ENCODE assay signal across 8 cellular contexts in the genomic region with DNA sequence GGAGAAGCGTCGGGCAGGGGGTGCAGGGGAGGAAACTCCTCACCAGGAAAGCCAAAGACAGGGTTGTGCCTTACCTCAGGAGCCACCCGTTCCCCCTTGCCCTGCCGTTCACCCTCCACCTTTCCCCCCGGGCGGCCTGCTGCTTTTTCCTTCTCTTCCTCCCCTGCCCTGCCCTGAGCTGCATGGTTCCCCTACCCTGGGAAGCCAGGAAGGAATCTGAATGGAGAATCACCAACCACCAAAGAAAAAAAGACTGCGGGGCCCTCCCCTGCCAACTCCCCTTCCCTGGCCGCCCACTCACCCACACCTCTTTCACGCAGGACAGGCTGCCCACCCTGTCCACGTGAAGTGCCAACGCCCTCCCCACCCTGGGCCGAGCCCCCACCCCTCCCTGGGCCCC. TPM values are rescaled to one million over a fixed set of nuclear protein-coding genes. Genes with fewer than 3 reads are reported as not detected.
DNase-seq lines count a peak whose midpoint lies in the region; ATAC-seq, FAIRE-seq and TF ChIP-seq lines count a peak whose summit lies in the region.

No MANE protein-coding gene starts in this region.

- POLR2A ChIA-PET in CD8-positive, alpha-beta memory T cell (lab: Charles Lee): interaction anchor here (0.8 to 2.2 kb wide), 9 partner anchors 9 to 265 kb away, joined by 3 to 28 read pairs (median 5); a partner anchor contains a TSS
- POLR2A ChIA-PET in GM12878 (lab: Charles Lee): interaction anchor here (0.7 to 1.5 kb wide), 8 partner anchors 9 to 263 kb away, joined by 3 to 10 read pairs (median 4); a partner anchor contains a TSS

- peaks cover 0 to 4% of the 10 kb centered on the region in 2 donors for H3K27me3 Mint-ChIP-seq in CD8-positive, alpha-beta memory T cell
- H3K27me3 Mint-ChIP-seq in stimulated activated naive CD8-positive, alpha-beta T cell treated with anti-CD3 and anti-CD28 coated beads, Interleukin-15, amount 100 ng/mL, for 72 hours: no peaks in the 10 kb centered on the region

- H3K36me3 Mint-ChIP-seq in CD8-positive, alpha-beta memory T cell: peaks cover 0 to 46% (median 7%) of the 10 kb centered on the region in 3 donors

- in situ Hi-C loops in GM12878 (cut with MboI): no loop called here

- no peaks in the 10 kb centered on the region for H3K9me3 Mint-ChIP-seq in CD8-positive, alpha-beta memory T cell
- H3K9me3 Mint-ChIP-seq in stimulated activated naive CD8-positive, alpha-beta T cell treated with anti-CD3 and anti-CD28 coated beads, Interleukin-15, amount 100 ng/mL, for 72 hours: peaks cover 0 to 9% of the 10 kb centered on the region in 2 donors

- TF ChIP-seq EP300 in GM12878 (IDR thresholded peaks at IDR 0.05; ENCODE audit: borderline replicate concordance in 1 of 2, control insufficient read depth in 1 of 2, low read depth in 2 of 2, low read length in 2 of 2): no peak

- WGBS in GM12878 (ENCODE audit: insufficient coverage, insufficient replicate concordance, low lambda C conversion rate, missing lambda C conversion rate): 3% methylated on average over 4 of the region's 12 CpGs
- 5% methylated on average over 10 of the region's 12 CpGs for WGBS in right lobe of liver (ENCODE audit: insufficient coverage, low coverage, low lambda C conversion rate, missing lambda C conversion rate)

- no peak for TF ChIP-seq RAD21 in GM12878 (IDR thresholded peaks at IDR 0.05; ENCODE audit: insufficient read depth, low read depth, low read length)

- TF ChIP-seq POLR2A in GM12878 (IDR thresholded peaks at IDR 0.05; ENCODE audit: low read depth, low read length): no peak
- TF ChIP-seq POLR2A in right lobe of liver (IDR thresholded peaks at IDR 0.05): no peak

- no TSS peak for BruUV-seq in GM12878 (replicated peaks; lab: Mats Ljungman, UMichigan)

- peaks cover 43% of the 10 kb centered on the region for H3K79me2 ChIP-seq in GM12878 (ENCODE audit: control insufficient read depth, insufficient read depth, low read length)

- RAD21 ChIA-PET in GM12878 (lab: Charles Lee; ENCODE audit: unreplicated experiment): interaction anchor here (0.9 to 1.7 kb wide), 6 partner anchors 13 to 185 kb away, joined by 3 to 6 read pairs (median 4); a partner anchor contains a TSS

- peak overlapping the region; percentile 87 for H3K4me2 ChIP-seq in GM12878 (ENCODE audit: control insufficient read depth, insufficient read depth)

- no peak overlapping the region for H2AFZ ChIP-seq in GM12878 (ENCODE audit: control insufficient read depth, low read depth, low read length)

- peak overlapping the region; percentile 71 for H3K4me3 ChIP-seq in CD8-positive, alpha-beta memory T cell (ENCODE audit: low read length)
- H3K4me3 ChIP-seq in GM12878 (peak overlapping the region; percentile 77; the same call in 1 of the 2 replicates), right lobe of liver (peak overlapping the region; percentile 88 to 98 (median 97))

- no peaks in the 10 kb centered on the region for H3K9me3 ChIP-seq in CD8-positive, alpha-beta memory T cell (ENCODE audit: low read length)
- no peaks in the 10 kb centered on the region for H3K9me3 ChIP-seq in GM12878 (replicated peaks; ENCODE audit: control insufficient read depth, insufficient read depth, low read length)
- H3K9me3 ChIP-seq in right lobe of liver: no peaks in the 10 kb centered on the region

- ATAC-seq in GM12878: peak; percentile 16
- no peak for ATAC-seq in right lobe of liver
- no peak for ATAC-seq in stimulated activated naive CD8-positive, alpha-beta T cell treated with anti-CD3 and anti-CD28 coated beads, Interleukin-15, amount 100 ng/mL, for 72 hours
- no peak for ATAC-seq in GM21825 (IDR thresholded peaks at IDR 0.05; ENCODE audit: unreplicated experiment)
- ATAC-seq in HG03175 (IDR thresholded peaks at IDR 0.05; ENCODE audit: unreplicated experiment): no peak

- no peaks in the 10 kb centered on the region for H4K20me1 ChIP-seq in GM12878 (ENCODE audit: control insufficient read depth, insufficient read depth)

- H3K9ac ChIP-seq in GM12878 (ENCODE audit: control insufficient read depth, insufficient read depth, low read length): peak overlapping the region; percentile 99

- H3K36me3 ChIP-seq in CD8-positive, alpha-beta memory T cell (ENCODE audit: insufficient read depth, low read length): peaks cover 14% of the 10 kb centered on the region
- H3K36me3 ChIP-seq in GM12878 (ENCODE audit: control insufficient read depth in 2 of 2, insufficient read depth in 2 of 2, low read length in 1 of 2) (peaks cover 0 to 8% of the 10 kb centered on the region in 2 experiments; a peak in 1 of 4 replicates), right lobe of liver (no peaks in the 10 kb centered on the region)

- H3K4me1 ChIP-seq in CD8-positive, alpha-beta memory T cell (ENCODE audit: insufficient read depth, low read length): peaks cover 47% of the 10 kb centered on the region
- H3K4me1 ChIP-seq in GM12878 (ENCODE audit: control insufficient read depth, insufficient read depth, low read length): peaks cover 8% of the 10 kb centered on the region
- H3K4me1 ChIP-seq in right lobe of liver: peaks cover 0 to 41% (median 15%) of the 10 kb centered on the region in 4 donors

- no peaks in the 10 kb centered on the region for H3K27me3 ChIP-seq in CD8-positive, alpha-beta memory T cell (ENCODE audit: insufficient read depth, low read length, poor library complexity, severe bottlenecking)
- H3K27me3 ChIP-seq in GM12878 (replicated peaks in 1 of 2; ENCODE audit: control insufficient read depth in 2 of 2, insufficient read depth in 2 of 2, low read length in 1 of 2) (no peaks in the 10 kb centered on the region), right lobe of liver (no peaks in the 10 kb centered on the region)

- peak overlapping the region; percentile 88 to 97 (median 94) for H3K4me3 Mint-ChIP-seq in CD8-positive, alpha-beta memory T cell
- peak overlapping the region; percentile 88 to 90 for H3K4me3 Mint-ChIP-seq in stimulated activated naive CD8-positive, alpha-beta T cell treated with anti-CD3 and anti-CD28 coated beads, Interleukin-15, amount 100 ng/mL, for 72 hours

- H3K27ac Mint-ChIP-seq in CD8-positive, alpha-beta memory T cell: peak overlapping the region; percentile 77 to 100 (median 100)
- peak overlapping the region; percentile 100 for H3K27ac Mint-ChIP-seq in stimulated activated naive CD8-positive, alpha-beta T cell treated with anti-CD3 and anti-CD28 coated beads, Interleukin-15, amount 100 ng/mL, for 72 hours

- CTCF ChIA-PET in CD8-positive, alpha-beta memory T cell (lab: Charles Lee): interaction anchor here (0.7 to 1.7 kb wide), 8 partner anchors 9 to 184 kb away, joined by 3 to 4 read pairs (median 4); a partner anchor contains a TSS
- CTCF ChIA-PET in GM12878 (lab: Yijun Ruan, JAX): interaction anchor here (0.8 to 1.7 kb wide), 5 partner anchors 11 to 164 kb away, joined by 3 to 7 read pairs (median 4); no protein-coding TSS in a partner anchor

- no peak for FAIRE-seq in GM12878 (lab: Jason Lieb, UNC)

- DNase-seq in CD8-positive, alpha-beta memory T cell: peak in 2 of 5 donors; percentile 32 to 55
- DNase-seq in OCI-M1 (lab: John Stamatoyannopoulos, UW) (peak; percentile 24), GM12878 (ENCODE audit: low read depth, low spot score) (no peak), right lobe of liver (peak in 1 of 3 donors; percentile 23), GOT3 (lab: John Stamatoyannopoulos, UW) (no peak)
- DNase-seq in stimulated activated naive CD8-positive, alpha-beta T cell treated with anti-CD3 and anti-CD28 coated beads, Interleukin-15, amount 100 ng/mL, for 72 hours: peak; percentile 34 to 52

- intact Hi-C loops in GM12878 (cut with micrococcal nuclease; ENCODE audit: unreplicated experiment) (loop anchor here (10.0 kb wide), 1 partner anchor 165 kb away; no protein-coding TSS in a partner anchor), right lobe of liver (cut with DNase I) (no loop called here)

- H3K4me1 Mint-ChIP-seq in CD8-positive, alpha-beta memory T cell: peaks cover 45 to 57% (median 54%) of the 10 kb centered on the region in 3 donors
- H3K4me1 Mint-ChIP-seq in stimulated activated naive CD8-positive, alpha-beta T cell treated with anti-CD3 and anti-CD28 coated beads, Interleukin-15, amount 100 ng/mL, for 72 hours: peaks cover 53% of the 10 kb centered on the region

- SMC1A ChIA-PET in GM12878 (lab: Charles Lee; ENCODE audit: uncharacterized antibody, unreplicated experiment): interaction anchor here (1.0 kb wide), 3 partner anchors 11 to 184 kb away, joined by 3 to 5 read pairs (median 3); a partner anchor contains a TSS

- peak overlapping the region; percentile 99 for H3K27ac ChIP-seq in CD8-positive, alpha-beta memory T cell (ENCODE audit: low read depth, low read length)
- H3K27ac ChIP-seq in GM12878 (ENCODE audit: control insufficient read depth, insufficient read depth) (peak overlapping the region; percentile 100), right lobe of liver (peak overlapping the region; percentile 99 to 100 (median 99))

- TF ChIP-seq CTCF in GM12878 (IDR thresholded peaks at IDR 0.05 in 2 of 3, conservative IDR thresholded peaks at IDR 0.05 in 1 of 3; ENCODE audit: control insufficient read depth in 2 of 3, extremely low read depth in 1 of 3, insufficient read depth in 1 of 3, low read depth in 3 of 3, low read length in 3 of 3) (no peak), right lobe of liver (IDR thresholded peaks at IDR 0.05) (no peak)

RNA-seq across cellular contexts. Expression of a gene that starts 0.8 kb away (rescaled TPM):
- 10 to 100 TPM; 42.7 to 45.6 TPM for total RNA-seq in CD8-positive, alpha-beta memory T cell
- 38.8 TPM for polyA plus RNA-seq in CD8-positive, alpha-beta memory T cell
- total RNA-seq in GM12878 (2013; cell fraction: nucleolus; rRNA removed): 106 and 126 TPM in 2 replicates
- total RNA-seq in GM12878 (2014; rRNA removed): 31.7 and 33.0 TPM in 2 replicates
- total RNA-seq in GM12878 (2014; rRNA removed; fragmentation: Illumina TruSeq; extraction: Trizol): 32.4 and 33.8 TPM in 2 replicates
- total RNA-seq in GM12878 (2021): 32.6 and 37.7 TPM in 2 replicates
- polyA plus RNA-seq in GM12878 (2011; ENCODE audit: low read depth): 25.7 TPM
- 43.6 and 44.2 TPM in 2 replicates for polyA plus RNA-seq in GM12878 (2011; rRNA removed)
- 46.4 and 50.9 TPM in 2 replicates for polyA plus RNA-seq in GM12878 (2011; cell fraction: cytosol; rRNA removed)
- 56.3 and 62.8 TPM in 2 replicates for polyA plus RNA-seq in GM12878 (2011; cell fraction: nucleus; rRNA removed)
- 29.4 and 36.7 TPM in 2 replicates for polyA plus RNA-seq in GM12878 (2012)
- polyA plus RNA-seq in GM12878 (2014; fragmentation: Illumina TruSeq; extraction: Trizol): 44.4 and 46.0 TPM in 2 replicates
- polyA plus RNA-seq in GM12878 (2014; fragmentation: Nextera tagmentation; extraction: Ambion mirVana): 10 to 100 TPM; 11.9 to 18.6 TPM
- 33.0 and 34.6 TPM in 2 replicates for polyA plus RNA-seq in GM12878 (2014; rRNA removed)
- 10 to 100 TPM; 42.6 to 45.1 TPM for polyA plus RNA-seq in GM12878 (2016; fragmentation: Nextera tagmentation; extraction: Ambion mirVana)
- 106 and 140 TPM in 2 replicates for polyA minus RNA-seq in GM12878 (2011; rRNA and poly(A)+ RNA removed)
- 19.8 and 30.7 TPM in 2 replicates for polyA minus RNA-seq in GM12878 (2011; cell fraction: cytosol; rRNA and poly(A)+ RNA removed)
- 34.7 and 50.5 TPM in 2 replicates for polyA minus RNA-seq in GM12878 (2011; cell fraction: nucleus; rRNA and poly(A)+ RNA removed)
- 10 to 100 TPM; 22.6 to 29.2 (median 24.8) TPM for total RNA-seq in right lobe of liver

RNA-seq across cellular contexts. Expression of a gene that starts 24.7 kb away (rescaled TPM):
- total RNA-seq in CD8-positive, alpha-beta memory T cell: 10 to 100 TPM; 54.3 to 55.0 TPM
- 42.6 TPM for polyA plus RNA-seq in CD8-positive, alpha-beta memory T cell
- 27.2 and 29.5 TPM in 2 replicates for total RNA-seq in GM12878 (2013; cell fraction: nucleolus; rRNA removed)
- 40.3 and 55.7 TPM in 2 replicates for total RNA-seq in GM12878 (2014; rRNA removed)
- 68.7 and 75.7 TPM in 2 replicates for total RNA-seq in GM12878 (2014; rRNA removed; fragmentation: Illumina TruSeq; extraction: Trizol)
- 50.6 and 56.7 TPM in 2 replicates for total RNA-seq in GM12878 (2021)
- polyA plus RNA-seq in GM12878 (2011; ENCODE audit: low read depth): 56.9 TPM
- polyA plus RNA-seq in GM12878 (2011; rRNA removed): 179 and 312 TPM in 2 replicates
- 51.2 and 60.3 TPM in 2 replicates for polyA plus RNA-seq in GM12878 (2011; cell fraction: cytosol; rRNA removed)
- polyA plus RNA-seq in GM12878 (2011; cell fraction: nucleus; rRNA removed): 56.1 and 66.1 TPM in 2 replicates
- 63.1 and 86.9 TPM in 2 replicates for polyA plus RNA-seq in GM12878 (2012)
- polyA plus RNA-seq in GM12878 (2014; fragmentation: Illumina TruSeq; extraction: Trizol): 79.0 and 91.5 TPM in 2 replicates
- 100 to 1,000 TPM; 121 to 152 TPM for polyA plus RNA-seq in GM12878 (2014; fragmentation: Nextera tagmentation; extraction: Ambion mirVana)
- 41.8 and 65.1 TPM in 2 replicates for polyA plus RNA-seq in GM12878 (2014; rRNA removed)
- 10 to 100 TPM; 78.3 to 83.8 TPM for polyA plus RNA-seq in GM12878 (2016; fragmentation: Nextera tagmentation; extraction: Ambion mirVana)
- 28.8 and 52.7 TPM in 2 replicates for polyA minus RNA-seq in GM12878 (2011; rRNA and poly(A)+ RNA removed)
- polyA minus RNA-seq in GM12878 (2011; cell fraction: cytosol; rRNA and poly(A)+ RNA removed): 18.2 and 24.5 TPM in 2 replicates
- 9.8 and 20.5 TPM in 2 replicates for polyA minus RNA-seq in GM12878 (2011; cell fraction: nucleus; rRNA and poly(A)+ RNA removed)
- 10 to 100 TPM; 19.7 to 30.3 (median 26.0) TPM for total RNA-seq in right lobe of liver

RNA-seq across cellular contexts. Expression of a gene that starts 25.0 kb away (rescaled TPM):
- 10 to 100 TPM; 70.6 to 83.6 TPM for total RNA-seq in CD8-positive, alpha-beta memory T cell
- polyA plus RNA-seq in CD8-positive, alpha-beta memory T cell: 91.5 TPM
- total RNA-seq in GM12878 (2013; cell fraction: nucleolus; rRNA removed): 43.3 and 52.7 TPM in 2 replicates
- total RNA-seq in GM12878 (2014; rRNA removed): 46.3 and 50.0 TPM in 2 replicates
- total RNA-seq in GM12878 (2014; rRNA removed; fragmentation: Illumina TruSeq; extraction: Trizol): 67.9 and 72.1 TPM in 2 replicates
- total RNA-seq in GM12878 (2021): 120 and 121 TPM in 2 replicates
- 56.0 TPM for polyA plus RNA-seq in GM12878 (2011; ENCODE audit: low read depth)
- 43.9 and 54.3 TPM in 2 replicates for polyA plus RNA-seq in GM12878 (2011; rRNA removed)
- 28.7 and 38.7 TPM in 2 replicates for polyA plus RNA-seq in GM12878 (2011; cell fraction: cytosol; rRNA removed)
- 28.4 and 37.7 TPM in 2 replicates for polyA plus RNA-seq in GM12878 (2011; cell fraction: nucleus; rRNA removed)
- 51.5 and 53.4 TPM in 2 replicates for polyA plus RNA-seq in GM12878 (2012)
- polyA plus RNA-seq in GM12878 (2014; fragmentation: Illumina TruSeq; extraction: Trizol): 60.8 and 65.6 TPM in 2 replicates
- polyA plus RNA-seq in GM12878 (2014; fragmentation: Nextera tagmentation; extraction: Ambion mirVana): 10 to 100 TPM; 11.6 to 43.8 TPM
- polyA plus RNA-seq in GM12878 (2014; rRNA removed): 107 and 115 TPM in 2 replicates
- polyA plus RNA-seq in GM12878 (2016; fragmentation: Nextera tagmentation; extraction: Ambion mirVana): 100 to 1,000 TPM; 120 to 135 TPM
- polyA minus RNA-seq in GM12878 (2011; rRNA and poly(A)+ RNA removed): 24.5 and 25.2 TPM in 2 replicates
- 11.5 and 14.2 TPM in 2 replicates for polyA minus RNA-seq in GM12878 (2011; cell fraction: cytosol; rRNA and poly(A)+ RNA removed)
- 27.7 and 54.5 TPM in 2 replicates for polyA minus RNA-seq in GM12878 (2011; cell fraction: nucleus; rRNA and poly(A)+ RNA removed)
- 10 to 100 TPM; 28.8 to 42.6 (median 38.1) TPM for total RNA-seq in right lobe of liver

RNA-seq across cellular contexts. Expression of a gene that starts 49.5 kb away (rescaled TPM):
- not detected for total RNA-seq in CD8-positive, alpha-beta memory T cell
- not detected for polyA plus RNA-seq in CD8-positive, alpha-beta memory T cell
- not detected in 2 replicates for total RNA-seq in GM12878 (2013; cell fraction: nucleolus; rRNA removed)
- total RNA-seq in GM12878 (2014; rRNA removed) (not detected in 2 replicates), GM12878 (2014; rRNA removed; fragmentation: Illumina TruSeq; extraction: Trizol) (not detected in 2 replicates), GM12878 (2021) (not detected in 2 replicates), right lobe of liver (not detected)
- not detected for polyA plus RNA-seq in GM12878 (2011; ENCODE audit: low read depth)
- polyA plus RNA-seq in GM12878 (2011; rRNA removed) (not detected in 2 replicates), GM12878 (2014; fragmentation: Illumina TruSeq; extraction: Trizol) (not detected in 2 replicates), GM12878 (2014; fragmentation: Nextera tagmentation; extraction: Ambion mirVana) (not detected), GM12878 (2014; rRNA removed) (not detected in 2 replicates), GM12878 (2016; fragmentation: Nextera tagmentation; extraction: Ambion mirVana) (not detected)
- not detected in 2 replicates for polyA plus RNA-seq in GM12878 (2011; cell fraction: cytosol; rRNA removed)
- not detected in 2 replicates for polyA plus RNA-seq in GM12878 (2011; cell fraction: nucleus; rRNA removed)
- polyA plus RNA-seq in GM12878 (2012): not detected in 2 replicates
- polyA minus RNA-seq in GM12878 (2011; rRNA and poly(A)+ RNA removed): not detected in 2 replicates
- polyA minus RNA-seq in GM12878 (2011; cell fraction: cytosol; rRNA and poly(A)+ RNA removed): 6.7 and 35.7 TPM in 2 replicates
- 1.8 TPM in 1 of 2 replicates, not detected in the other for polyA minus RNA-seq in GM12878 (2011; cell fraction: nucleus; rRNA and poly(A)+ RNA removed)

Comparison
In these comparisons a context has a peak if more than half of its experiments do, and no peak if none do; other contexts are left out.
1. DNase-seq: peak in OCI-M1 (single experiment) and stimulated activated naive CD8-positive, alpha-beta T cell treated with anti-CD3 and anti-CD28 coated beads, Interleukin-15, amount 100 ng/mL, for 72 hours (2 of 2); none in GM12878 (single experiment) and GOT3 (single experiment).
2. Peak in every context shown above with its lines, with median percentiles within 50 percentile points of each other: H3K27ac ChIP-seq and H3K4me3 ChIP-seq.